ENCODE assay signal across 30 cellular contexts in the genomic region with DNA sequence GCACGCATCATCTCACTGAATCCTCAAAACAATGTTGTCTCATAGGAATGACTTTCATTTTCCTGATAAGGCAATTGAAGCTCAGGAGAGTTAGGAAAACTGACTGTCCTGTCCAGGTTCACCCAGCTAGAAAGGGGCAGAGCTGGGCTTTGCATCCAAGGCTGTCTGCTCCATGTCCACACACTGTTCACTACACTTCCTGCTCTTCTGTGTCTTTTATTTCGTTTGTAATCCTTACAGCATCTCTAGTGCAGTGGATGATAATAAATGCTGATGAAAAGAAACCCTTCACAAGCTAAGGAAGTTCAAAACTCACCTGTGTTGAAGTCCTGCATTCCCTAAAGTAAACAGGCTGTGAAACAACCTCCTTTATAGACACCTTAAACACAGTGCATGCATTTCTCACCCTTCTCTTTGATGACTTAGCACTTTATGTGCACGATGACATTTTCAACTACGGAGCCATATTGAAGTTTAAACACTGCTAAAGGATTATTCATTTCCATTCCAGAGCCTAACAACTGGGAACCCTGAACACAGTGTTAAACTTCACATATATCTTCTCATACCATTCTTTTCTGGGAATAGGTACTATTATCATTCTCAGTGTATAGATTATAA. TPM values are rescaled to one million over a fixed set of nuclear protein-coding genes. Genes with fewer than 3 reads are reported as not detected.
"Had no signal": no experiment of that assay in that cellular context is flagged by ENCODE, and none has a peak within 500 bp of the region (broad histone marks: within the 10 kb centered on the region; RNA-seq: fewer than 3 reads in every experiment).

No MANE protein-coding gene starts in this region.

- FAIRE-seq: urothelium cell line had no signal

- H3K27ac ChIP-seq: stomach, suprapubic skin, testis, thoracic aorta, thyroid gland, tibial artery, tibial nerve, transverse colon, upper lobe of left lung, upper lobe of right lung, uterus, vagina had no signal

- H3K27me3 ChIP-seq: stomach, suprapubic skin, testis, thyroid gland, tibial artery, tibial nerve, transverse colon, upper lobe of left lung, upper lobe of right lung, uterus, vagina had no signal

- ATAC-seq: stimulated activated effector memory CD8-positive, alpha-beta T cell treated with anti-CD3 and anti-CD28 coated beads, Interleukin-12 subunit alpha, Interleukin-12 subunit beta, amount 100 ng/mL, for 72 hours; stimulated activated memory B cell treated with anti-CD40 and anti-IgM and Interleukin-4, amounts not matched to agents 10 μg/mL and 1 μg/mL and 100 μg/mL, for 72 hours; stimulated activated naive B cell treated with anti-CD40 and anti-IgM and Interleukin-4, amounts not matched to agents 10 μg/mL and 1 μg/mL and 100 μg/mL, for 72 hours; stimulated activated naive CD8-positive, alpha-beta T cell treated with anti-CD3 and anti-CD28 coated beads, Interleukin-15, amount 100 ng/mL, for 72 hours; stimulated activated naive CD8-positive, alpha-beta T cell treated with anti-CD3 and anti-CD28 coated beads, Interleukin-15, Interleukin-2, amounts not matched to agents 100 U/mL and 50 U/mL, for 24 hours; upper lobe of right lung had no signal

- DNase-seq: stimulated activated CD4-positive, alpha-beta T cell treated with anti-CD3 and anti-CD28 coated beads, Interleukin-2, amount 100 ng/mL, for 48 hours; stimulated activated CD4-positive, alpha-beta T cell treated with anti-CD3 and anti-CD28 coated beads, Interleukin-4, amount 100 ng/mL, for 1 hour; stimulated activated CD4-positive, alpha-beta T cell treated with anti-CD3 and anti-CD28 coated beads, Interleukin-4, amount 100 ng/mL, for 24 hours; stimulated activated CD4-positive, alpha-beta T cell treated with anti-CD3 and anti-CD28 coated beads, Interleukin-4, amount 100 ng/mL, for 4 hours; stimulated activated CD8-positive, alpha-beta memory T cell treated with anti-CD3 and anti-CD28 coated beads, Interleukin-4, amount 100 ng/mL, for 48 hours; stimulated activated naive B cell treated with anti-CD40 and anti-IgM and Interleukin-4, amounts not matched to agents 10 μg/mL and 1 μg/mL and 100 μg/mL, for 72 hours; stimulated activated naive CD4-positive, alpha-beta T cell; stimulated activated naive CD4-positive, alpha-beta T cell treated with Interleukin-2 at 50 U/mL for 16 hours; stimulated activated naive CD8-positive, alpha-beta T cell treated with anti-CD3 and anti-CD28 coated beads, Interleukin-15, amount 100 ng/mL, for 72 hours; stimulated activated naive CD8-positive, alpha-beta T cell treated with anti-CD3 and anti-CD28 coated beads, Interleukin-15, Interleukin-2, amounts not matched to agents 100 U/mL and 50 U/mL, for 24 hours; stomach; substantia nigra; testis; thyroid gland; tibial artery; transverse colon; trophoblast cell; upper lobe of left lung; upper lobe of right lung; uterus had no signal

- H3K4me1 ChIP-seq: stomach, suprapubic skin, testis, thyroid gland, tibial artery, tibial nerve, transverse colon, upper lobe of left lung, upper lobe of right lung, uterus, vagina had no signal

- H3K4me3 ChIP-seq: stomach, suprapubic skin, testis, thoracic aorta, thyroid gland, tibial artery, tibial nerve, transverse colon, upper lobe of left lung, upper lobe of right lung, uterus, vagina had no signal

- H3K9me3 ChIP-seq: stomach, suprapubic skin, testis, thoracic aorta, thyroid gland, tibial artery, tibial nerve, transverse colon, upper lobe of left lung, upper lobe of right lung, uterus, vagina had no signal

- H3K36me3 ChIP-seq: stomach, suprapubic skin, thoracic aorta, thyroid gland, tibial artery, tibial nerve, transverse colon, upper lobe of left lung, upper lobe of right lung, uterus, vagina had no signal

RNA-seq across cellular contexts. Expression of a gene that starts 31.0 kb away (rescaled TPM):
- total RNA-seq: stomach, subcutaneous adipose tissue, suprapubic skin, testis, thoracic aorta, thyroid gland, tibial nerve, transverse colon, upper lobe of left lung, upper lobe of right lung, ureter, urinary bladder, uterus, vagina had no signal
- polyA plus RNA-seq: stomach, urinary bladder had no signal
